1 cellular context compared by ENCODE assay signal in genomic region chr2:239307221-239307569, GRCh38.
TF ChIP-seq lines count a peak whose summit lies in the region.

No MANE protein-coding gene starts in this region.

TF ChIP-seq in IMR-90, 13 proteins besides CTCF, POLR2A, EP300 and RAD21:
- TF ChIP-seq RFX5 (IDR thresholded peaks at IDR 0.05; ENCODE audit: low read depth, low read length) (no peak), SMC3 (IDR thresholded peaks at IDR 0.05; ENCODE audit: low read depth, low read length) (no peak), MAFK (IDR thresholded peaks at IDR 0.05; ENCODE audit: low read depth, low read length) (no peak), FOS (IDR thresholded peaks at IDR 0.05; ENCODE audit: low read depth, low read length) (no peak), NFE2L2 (IDR thresholded peaks at IDR 0.05; ENCODE audit: low read depth, low read length) (no peak), BHLHE40 (IDR thresholded peaks at IDR 0.05; ENCODE audit: low read depth, low read length) (no peak), USF2 (IDR thresholded peaks at IDR 0.05; ENCODE audit: low read depth, low read length) (no peak), MXI1 (IDR thresholded peaks at IDR 0.05; ENCODE audit: borderline replicate concordance, low read depth, low read length) (no peak), RCOR1 (IDR thresholded peaks at IDR 0.05; ENCODE audit: insufficient replicate concordance, low read length) (no peak), ELK1 (IDR thresholded peaks at IDR 0.05; ENCODE audit: borderline replicate concordance, low read depth, low read length) (no peak), MAZ (IDR thresholded peaks at IDR 0.05; ENCODE audit: borderline replicate concordance, low read depth, low read length) (no peak), CHD1 (IDR thresholded peaks at IDR 0.05; ENCODE audit: low read depth, low read length) (no peak), CEBPB (IDR thresholded peaks at IDR 0.05; ENCODE audit: low read depth, low read length) (no peak)
TF ChIP-seq in IMR-90: peak in this region for 0.
